Comparison of ENCODE assay signal across 8 cellular contexts in the genomic region with DNA sequence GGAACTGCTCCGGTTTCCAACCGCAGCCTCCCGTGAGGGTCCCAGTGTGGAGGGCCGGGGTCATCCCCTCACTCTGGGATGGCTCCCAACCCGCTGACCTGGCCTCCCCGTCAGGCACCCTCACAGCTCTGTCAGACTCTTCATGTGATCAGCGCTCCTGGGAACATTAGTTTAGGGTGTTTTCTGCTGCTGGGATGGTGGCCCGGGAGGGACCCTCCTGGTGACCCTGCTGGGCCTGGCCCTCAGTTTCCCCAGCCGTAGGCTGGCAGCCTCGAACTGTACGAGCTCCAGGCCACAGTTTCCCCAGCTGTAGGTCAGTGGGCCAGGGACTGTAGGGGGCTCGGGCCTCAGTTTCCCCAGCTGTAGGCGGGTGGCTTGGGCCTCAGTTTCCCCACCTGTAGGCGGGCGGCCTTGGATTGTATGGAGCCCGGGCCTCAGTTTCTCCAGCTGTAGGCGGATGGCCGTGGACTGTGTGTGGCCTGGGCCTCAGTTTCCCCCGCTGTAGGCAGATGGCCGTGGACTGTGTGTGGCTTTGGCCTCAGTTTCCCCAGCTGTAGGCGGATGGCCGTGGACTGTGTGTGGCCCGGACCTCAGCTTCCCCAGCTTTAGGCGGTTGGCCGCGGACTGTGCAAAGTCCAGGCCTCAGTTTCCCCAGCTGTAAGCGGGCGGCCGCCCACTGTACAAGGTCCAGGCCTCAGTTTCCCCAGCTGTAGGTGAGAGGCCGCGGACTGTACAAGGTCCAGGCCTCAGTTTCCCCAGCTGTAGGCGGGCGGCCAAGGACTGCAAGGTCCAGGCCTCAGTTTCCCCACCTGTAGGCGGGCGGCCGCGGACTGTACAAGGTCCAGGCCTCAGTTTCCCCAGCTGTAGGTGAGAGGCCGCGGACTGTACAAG. TPM values are rescaled to one million over a fixed set of nuclear protein-coding genes. Genes with fewer than 3 reads are reported as not detected.
DNase-seq lines count a peak whose midpoint lies in the region; ATAC-seq and TF ChIP-seq lines count a peak whose summit lies in the region.

No MANE protein-coding gene starts in this region.

- intact Hi-C loops in natural killer cell (cut with micrococcal nuclease), result loop anchor here (2.0 to 5.0 kb wide), 2 partner anchors 134 to 611 kb away; a partner anchor contains a TSS

- H3K9me3 Mint-ChIP-seq in neural crest cell, result no peaks in the 10 kb centered on the region
- no peaks in the 10 kb centered on the region for H3K9me3 Mint-ChIP-seq in natural killer cell

- H3K9me3 ChIP-seq in BE2C, result no peaks in the 10 kb centered on the region
- H3K9me3 ChIP-seq in MG63, result no peaks in the 10 kb centered on the region
- no peaks in the 10 kb centered on the region for H3K9me3 ChIP-seq in ectodermal cell (ENCODE audit: control insufficient read depth, low read length)

- 92 to 93% methylated on average over 39 of the region's 39 CpGs for WGBS in ectodermal cell, 2 experiments

- peaks cover 13% of the 10 kb centered on the region for H3K27me3 Mint-ChIP-seq in neural crest cell (ENCODE audit: low read depth)
- H3K27me3 Mint-ChIP-seq in natural killer cell (ENCODE audit: low read depth in 2 of 2), result no peaks in the 10 kb centered on the region

- ATAC-seq in HG03280 (IDR thresholded peaks at IDR 0.05; ENCODE audit: unreplicated experiment), result no peak
- no peak for ATAC-seq in natural killer cell
- no peak for ATAC-seq in GM18505 (IDR thresholded peaks at IDR 0.05; ENCODE audit: unreplicated experiment)

- H3K4me1 ChIP-seq in BE2C, result peaks cover 3% of the 10 kb centered on the region
- peaks cover 15% of the 10 kb centered on the region for H3K4me1 ChIP-seq in ectodermal cell (ENCODE audit: control insufficient read depth, insufficient read depth, low read length)

- peak overlapping the region; percentile 72 for H3K4me3 ChIP-seq in BE2C (ENCODE audit: low read depth, low read length)
- peak overlapping the region; percentile 58 for H3K4me3 ChIP-seq in MG63
- H3K4me3 ChIP-seq in ectodermal cell (ENCODE audit: insufficient read depth, low read depth, low read length), result peak overlapping the region; percentile 58

- H3K27ac ChIP-seq in ectodermal cell (ENCODE audit: insufficient read depth, low read depth, low read length, poor library complexity, severe bottlenecking), result no peak overlapping the region

- DNase-seq in BE2C (no peak), MG63 (no peak), neural crest cell (ENCODE audit: low read depth, low spot score) (no peak), natural killer cell (no peak), kidney tubule cell (ENCODE audit: low spot score) (no peak)

- TF ChIP-seq CTCF in BE2C (IDR thresholded peaks at IDR 0.05; ENCODE audit: low read depth, low read length), result no peak
- no peak for TF ChIP-seq CTCF in neural crest cell (conservative IDR thresholded peaks at IDR 0.05)
- TF ChIP-seq CTCF in natural killer cell (IDR thresholded peaks at IDR 0.05), result no peak

- H3K36me3 ChIP-seq in BE2C (peaks cover 31% of the 10 kb centered on the region), MG63 (peaks cover 28% of the 10 kb centered on the region), ectodermal cell (ENCODE audit: control insufficient read depth, insufficient read depth, low read length) (peaks cover 4% of the 10 kb centered on the region)

- TF ChIP-seq POLR2A in GM18505 (IDR thresholded peaks at IDR 0.05; ENCODE audit: borderline replicate concordance, extremely low read depth, insufficient read depth, insufficient read length), result no peak

- H3K27ac Mint-ChIP-seq in neural crest cell (ENCODE audit: unreplicated experiment), result no peak overlapping the region
- H3K27ac Mint-ChIP-seq in natural killer cell, result peak overlapping the region in 1 of 2 donors; percentile 87

- H3K36me3 Mint-ChIP-seq in neural crest cell (ENCODE audit: low read depth), result peaks cover 11% of the 10 kb centered on the region
- no peaks in the 10 kb centered on the region for H3K36me3 Mint-ChIP-seq in natural killer cell

- no peaks in the 10 kb centered on the region for H3K27me3 ChIP-seq in BE2C
- H3K27me3 ChIP-seq in MG63, result no peaks in the 10 kb centered on the region
- no peaks in the 10 kb centered on the region for H3K27me3 ChIP-seq in ectodermal cell (ENCODE audit: control insufficient read depth, insufficient read depth, low read length, poor library complexity, severe bottlenecking)

- H3K4me1 Mint-ChIP-seq in neural crest cell (peaks cover 26% of the 10 kb centered on the region), natural killer cell (peaks cover 33% of the 10 kb centered on the region in 2 donors)

- H3K4me3 Mint-ChIP-seq in neural crest cell (peak overlapping the region; percentile 98), natural killer cell (no peak overlapping the region)

RNA-seq across cellular contexts. Expression of a gene that starts 1.3 kb away (rescaled TPM):
- 838 TPM for polyA plus RNA-seq in BE2C (2012; ENCODE audit: insufficient read depth, insufficient read length, low read depth)
- total RNA-seq in MG63 (2014; rRNA removed; shearing (Covaris generic); ENCODE audit: low replicate concordance), result 197 and 260 TPM in 2 replicates
- 477 TPM for polyA plus RNA-seq in ectodermal cell (2013, experiment 1 of 4)
- polyA plus RNA-seq in ectodermal cell (2013, experiment 2 of 4), result 476 TPM
- polyA plus RNA-seq in ectodermal cell (2013, experiment 3 of 4), result 331 TPM
- 345 TPM for polyA plus RNA-seq in ectodermal cell (2013, experiment 4 of 4)
- total RNA-seq in neural crest cell (674 and 701 TPM in 2 replicates), natural killer cell (100 to 1,000 TPM; 302 to 350 (median 345) TPM)

RNA-seq across cellular contexts. Expression of a gene that starts 25.8 kb away (rescaled TPM):
- polyA plus RNA-seq in BE2C (2012; ENCODE audit: insufficient read depth, insufficient read length, low read depth), result 0.60 TPM
- not detected in 2 replicates for total RNA-seq in MG63 (2014; rRNA removed; shearing (Covaris generic); ENCODE audit: low replicate concordance)
- polyA plus RNA-seq in ectodermal cell (2013, experiment 1 of 4), result 96.2 TPM
- polyA plus RNA-seq in ectodermal cell (2013, experiment 2 of 4), result 106 TPM
- 100 TPM for polyA plus RNA-seq in ectodermal cell (2013, experiment 3 of 4)
- 110 TPM for polyA plus RNA-seq in ectodermal cell (2013, experiment 4 of 4)
- total RNA-seq in neural crest cell, result 46.3 and 50.9 TPM in 2 replicates
- not detected for total RNA-seq in natural killer cell

RNA-seq across cellular contexts. Expression of a gene that starts 31.7 kb away (rescaled TPM):
- not detected for polyA plus RNA-seq in BE2C (2012; ENCODE audit: insufficient read depth, insufficient read length, low read depth)
- total RNA-seq in MG63 (2014; rRNA removed; shearing (Covaris generic); ENCODE audit: low replicate concordance), result not detected in 2 replicates
- polyA plus RNA-seq in ectodermal cell (2013, experiment 1 of 4), result 1.1 TPM
- 1.9 TPM for polyA plus RNA-seq in ectodermal cell (2013, experiment 2 of 4)
- polyA plus RNA-seq in ectodermal cell (2013, experiment 3 of 4), result 1.0 TPM
- 1.0 TPM for polyA plus RNA-seq in ectodermal cell (2013, experiment 4 of 4)
- total RNA-seq in neural crest cell (0.30 and 0.68 TPM in 2 replicates), natural killer cell (1 to 10 TPM in 2 of 3 donors, under 1 TPM in 1; 0.87 to 2.5 (median 1.8) TPM)

RNA-seq across cellular contexts. Expression of a gene that starts 44.9 kb away (rescaled TPM):
- polyA plus RNA-seq in BE2C (2012; ENCODE audit: insufficient read depth, insufficient read length, low read depth), result not detected
- total RNA-seq in MG63 (2014; rRNA removed; shearing (Covaris generic); ENCODE audit: low replicate concordance), result not detected in 2 replicates
- not detected for polyA plus RNA-seq in ectodermal cell (2013, experiment 1 of 4)
- 0.32 TPM for polyA plus RNA-seq in ectodermal cell (2013, experiment 2 of 4)
- polyA plus RNA-seq in ectodermal cell (2013, experiment 3 of 4), result not detected
- 1.1 TPM for polyA plus RNA-seq in ectodermal cell (2013, experiment 4 of 4)
- total RNA-seq in neural crest cell (not detected in 2 replicates), natural killer cell (under 1 TPM in 2 of 3 donors, not detected in 1; 0.36 to 0.73 TPM)

RNA-seq across cellular contexts. Expression of a gene that starts 45.0 kb away (rescaled TPM):
- not detected for polyA plus RNA-seq in BE2C (2012; ENCODE audit: insufficient read depth, insufficient read length, low read depth)
- total RNA-seq in MG63 (2014; rRNA removed; shearing (Covaris generic); ENCODE audit: low replicate concordance), result not detected in 2 replicates
- 0.17 TPM for polyA plus RNA-seq in ectodermal cell (2013, experiment 1 of 4)
- polyA plus RNA-seq in ectodermal cell (2013, experiment 2 of 4), result 0.14 TPM
- polyA plus RNA-seq in ectodermal cell (2013, experiment 3 of 4), result 0.21 TPM
- not detected for polyA plus RNA-seq in ectodermal cell (2013, experiment 4 of 4)
- 0.14 TPM in 1 of 2 replicates, not detected in the other for total RNA-seq in neural crest cell
- total RNA-seq in natural killer cell, result not detected

Comparison
In these comparisons a context has a peak if more than half of its experiments do, and no peak if none do; other contexts are left out.
1. RNA of a gene that starts 25.8 kb away (total RNA-seq): 46.3 to 50.9 TPM in neural crest cell; not detected in natural killer cell and not detected in MG63; every median in the first group is over 10 times any median in the second.
2. Peak in every context shown above with its lines, with median percentiles within 50 percentile points of each other: H3K4me3 ChIP-seq.